ENCODE assay signal across 8 cellular contexts in genomic region chr22:37632174-37633081, GRCh38. TPM values are rescaled to one million over a fixed set of nuclear protein-coding genes. Genes with fewer than 3 reads are reported as not detected.
DNase-seq lines count a peak whose midpoint lies in the region; ATAC-seq and TF ChIP-seq lines count a peak whose summit lies in the region.

No MANE protein-coding gene starts in this region.

- ATAC-seq in HG03571 (IDR thresholded peaks at IDR 0.05; ENCODE audit: unreplicated experiment), result peak; percentile 9

- no peak for TF ChIP-seq CTCF in spleen (IDR thresholded peaks at IDR 0.05 in 8 of 11, conservative IDR thresholded peaks at IDR 0.05 in 3 of 11)

- WGBS in spleen, 5 donors, result 62 to 78% (median 68%) methylated on average over 11 to 14 of the region's 14 CpGs

- H3K27ac ChIP-seq in duodenal mucosa (ENCODE audit: low read depth, low read length), result peak overlapping the region; percentile 70
- peak overlapping the region; percentile 80 to 96 (median 90) for H3K27ac ChIP-seq in spleen

- H3K9me3 ChIP-seq in duodenal mucosa (ENCODE audit: control insufficient read depth in 1 of 2, low read length in 2 of 2) (no peaks in the 10 kb centered on the region), spleen (no peaks in the 10 kb centered on the region)

- H3K27me3 ChIP-seq in duodenal mucosa (ENCODE audit: control insufficient read depth in 1 of 2, insufficient read depth in 2 of 2, low read length in 2 of 2) (no peaks in the 10 kb centered on the region), spleen (replicated peaks in 1 of 7) (no peaks in the 10 kb centered on the region)

- H3K4me3 ChIP-seq in duodenal mucosa (ENCODE audit: low read depth in 1 of 2, low read length in 2 of 2) (peak overlapping the region in 1 of 2 donors; percentile 50), spleen (peak overlapping the region in 2 of 8 donors; percentile 19 to 50)

- peaks cover 5 to 40% of the 10 kb centered on the region in 2 donors for H3K36me3 ChIP-seq in duodenal mucosa (ENCODE audit: control insufficient read depth in 1 of 2, insufficient read depth in 2 of 2, low read length in 2 of 2)
- H3K36me3 ChIP-seq in spleen, result peaks cover 0 to 47% (median 28%) of the 10 kb centered on the region in 6 donors

- H3K4me1 ChIP-seq in duodenal mucosa (ENCODE audit: control insufficient read depth in 1 of 2, insufficient read depth in 2 of 2, low read length in 2 of 2) (peaks cover 62 to 74% of the 10 kb centered on the region in 2 donors), spleen (peaks cover 59 to 88% (median 76%) of the 10 kb centered on the region in 6 donors)

- intact Hi-C loops in spleen (cut with DNase I; ENCODE audit: low total_unique reads), result no loop called here

- peak overlapping the region; percentile 47 to 70 for H3K9ac ChIP-seq in duodenal mucosa (ENCODE audit: low read depth in 1 of 2, low read length in 2 of 2)

- DNase-seq in spleen (peak; percentile 85), DMS79 treated with DMSO at 0.1 percent for 48 hours (lab: John Stamatoyannopoulos, UW) (no peak), amygdala (lab: John Stamatoyannopoulos, UW) (no peak), HuH-7 (ENCODE audit: low spot score) (no peak), NOMO-1 treated with dmso at 0.1 percent for 144 hours (lab: John Stamatoyannopoulos, UW; ENCODE audit: unreplicated experiment) (no peak)

- in situ Hi-C loops in GM18951 (cut with MboI; ENCODE audit: low sequenced_read_pairs, unreplicated experiment), result no loop called here

- TF ChIP-seq POLR2A in GM18951 (IDR thresholded peaks at IDR 0.05; ENCODE audit: extremely low read depth, insufficient read depth, insufficient read length) (peak; percentile 8), spleen (IDR thresholded peaks at IDR 0.05) (no peak)

RNA-seq across cellular contexts. Expression of gene SH3BP1, which starts 7.0 kb away (rescaled TPM):
- total RNA-seq in spleen, result 10 to 100 TPM; 38.0 to 78.9 (median 61.2) TPM
- polyA plus RNA-seq in spleen, result 10 to 100 TPM; 17.7 to 51.7 (median 35.2) TPM

RNA-seq across cellular contexts. Expression of gene GGA1, which starts 23.8 kb away (rescaled TPM):
- 100 to 1,000 TPM in 1 of 7 donors, 10 to 100 TPM in 6; 67.6 to 115 (median 82.6) TPM for total RNA-seq in spleen
- polyA plus RNA-seq in spleen, result 100 to 1,000 TPM in 2 of 3 donors, 10 to 100 TPM in 1; 43.4 to 134 (median 121) TPM

RNA-seq across cellular contexts. Expression of gene PDXP, which starts 26.1 kb away (rescaled TPM):
- 10 to 100 TPM in 5 of 7 donors, 1 to 10 TPM in 2; 9.3 to 17.8 (median 11.2) TPM for total RNA-seq in spleen
- 10 to 100 TPM; 14.7 to 26.6 (median 15.4) TPM for polyA plus RNA-seq in spleen

RNA-seq across cellular contexts. Expression of gene LGALS1, which starts 43.0 kb away (rescaled TPM):
- total RNA-seq in spleen, result 100 to 1,000 TPM; 158 to 544 (median 389) TPM
- polyA plus RNA-seq in spleen, result 100 to 1,000 TPM; 371 to 519 (median 445) TPM

RNA-seq across cellular contexts. Expression of gene LGALS2, which starts 52.5 kb away (rescaled TPM):
- total RNA-seq in spleen, result 10 to 100 TPM in 5 of 7 donors, 1 to 10 TPM in 1, not detected in 1; 3.9 to 22.8 (median 12.8) TPM
- polyA plus RNA-seq in spleen, result 10 to 100 TPM; 21.1 to 41.8 (median 25.5) TPM
